9 cellular contexts compared by ENCODE assay signal in the genomic region with DNA sequence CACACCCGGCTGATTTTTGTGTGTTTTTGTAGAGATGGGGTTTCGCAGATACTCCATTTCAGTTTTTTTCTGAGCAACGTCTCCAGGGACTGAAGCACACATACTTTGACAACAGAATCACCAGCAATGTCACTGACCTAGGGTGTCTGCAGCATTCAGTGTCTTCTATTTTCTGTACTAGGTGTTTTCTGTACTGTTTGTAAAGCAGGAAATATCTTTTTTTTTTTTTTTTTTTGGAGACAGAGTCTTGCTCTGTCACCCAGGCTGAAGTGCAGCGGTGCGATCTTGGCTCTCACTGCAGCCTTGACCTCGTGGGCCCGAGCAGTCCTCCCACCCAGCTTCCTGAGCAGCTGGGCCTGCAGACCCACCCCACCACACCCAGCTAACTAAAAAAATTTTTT. TPM values are rescaled to one million over a fixed set of nuclear protein-coding genes. Genes with fewer than 3 reads are reported as not detected.
DNase-seq lines count a peak whose midpoint lies in the region; ATAC-seq, FAIRE-seq and TF ChIP-seq lines count a peak whose summit lies in the region.
"Had no signal": no experiment of that assay in that cellular context is flagged by ENCODE, and none has a peak within 500 bp of the region (broad histone marks: within the 10 kb centered on the region; RNA-seq: fewer than 3 reads in every experiment).

No MANE protein-coding gene starts in this region.

- peak; percentile 74 for ATAC-seq in GM21529 (IDR thresholded peaks at IDR 0.05; ENCODE audit: unreplicated experiment)
- peak; percentile 43 for ATAC-seq in activated CD8-positive, alpha-beta T cell treated with anti-CD3 and anti-CD28 coated beads, Interleukin-2, amount 10 ng/mL, durations not matched to agents 7 days and 5 days

- CTCF ChIA-PET in activated CD8-positive, alpha-beta T cell treated with anti-CD3 and anti-CD28 coated beads, Interleukin-2, amount 10 ng/mL, durations not matched to agents 7 days and 5 days (lab: Charles Lee): interaction anchor here (0.7 kb wide), 1 partner anchor 16 kb away, joined by 3 read pairs; no protein-coding TSS in a partner anchor

- TF ChIP-seq CTCF in GM12864 (IDR thresholded peaks at IDR 0.05; ENCODE audit: low read depth, low read length, missing control alignments) (no peak), mesothelial cell of epicardium (IDR thresholded peaks at IDR 0.05; ENCODE audit: unreplicated experiment) (no peak), BE2C (IDR thresholded peaks at IDR 0.05; ENCODE audit: low read depth, low read length) (no peak)

- intact Hi-C loops in posterior vena cava (cut with DNase I): loop anchor here in 1 of 2 donors (10.0 kb wide), 1 partner anchor 48 kb away; no protein-coding TSS in a partner anchor

- no peaks in the 10 kb centered on the region for H3K27me3 Mint-ChIP-seq in activated CD8-positive, alpha-beta T cell treated with anti-CD3 and anti-CD28 coated beads, Interleukin-2, amount 10 ng/mL, durations not matched to agents 7 days and 5 days (ENCODE audit: low read depth)
- H3K27me3 Mint-ChIP-seq in mesothelial cell of epicardium (ENCODE audit: low read depth): no peaks in the 10 kb centered on the region

- peaks cover 31% of the 10 kb centered on the region for H3K36me3 Mint-ChIP-seq in activated CD8-positive, alpha-beta T cell treated with anti-CD3 and anti-CD28 coated beads, Interleukin-2, amount 10 ng/mL, durations not matched to agents 7 days and 5 days (ENCODE audit: low read depth)
- H3K36me3 Mint-ChIP-seq in mesothelial cell of epicardium: peaks cover 13% of the 10 kb centered on the region

- H3K4me3 ChIP-seq in GM12864 (ENCODE audit: low read depth, low read length) (peak overlapping the region; percentile 19; the same call in 1 of the 2 replicates), BE2C (ENCODE audit: low read depth, low read length) (no peak overlapping the region)
- H3K4me3 ChIP-seq: PC-9 had no signal

- POLR2A ChIA-PET in activated CD8-positive, alpha-beta T cell treated with anti-CD3 and anti-CD28 coated beads, Interleukin-2, amount 10 ng/mL, durations not matched to agents 7 days and 5 days (lab: Charles Lee): interaction anchor here (0.7 to 2.0 kb wide), 2 partner anchors 10 to 39 kb away, joined by 4 read pairs; no protein-coding TSS in a partner anchor

- H3K27me3 ChIP-seq in BE2C: no peaks in the 10 kb centered on the region

- H3K4me3 Mint-ChIP-seq in activated CD8-positive, alpha-beta T cell treated with anti-CD3 and anti-CD28 coated beads, Interleukin-2, amount 10 ng/mL, durations not matched to agents 7 days and 5 days: peak overlapping the region; percentile 45
- H3K4me3 Mint-ChIP-seq in mesothelial cell of epicardium: no peak overlapping the region

- H3K4me1 ChIP-seq in BE2C: no peaks in the 10 kb centered on the region

- H3K27ac Mint-ChIP-seq in activated CD8-positive, alpha-beta T cell treated with anti-CD3 and anti-CD28 coated beads, Interleukin-2, amount 10 ng/mL, durations not matched to agents 7 days and 5 days: peak overlapping the region; percentile 74
- peak overlapping the region; percentile 25 for H3K27ac Mint-ChIP-seq in mesothelial cell of epicardium

- H3K9me3 ChIP-seq in BE2C: no peaks in the 10 kb centered on the region

- peak; percentile 63 for DNase-seq in GM12864 (ENCODE audit: low read depth)
- no peak for DNase-seq in activated CD8-positive, alpha-beta T cell treated with anti-CD3 and anti-CD28 coated beads, Interleukin-2, amount 10 ng/mL, durations not matched to agents 7 days and 5 days
- no peak for DNase-seq in mesothelial cell of epicardium (ENCODE audit: low spot score in 2 of 2, unreplicated experiment in 2 of 2)
- DNase-seq in HTR-8/SVneo (ENCODE audit: insufficient read length, low spot score): no peak
- no peak for DNase-seq in cerebellum (ENCODE audit: low spot score)
- DNase-seq in posterior vena cava (ENCODE audit: low spot score): no peak
- no peak for DNase-seq in BE2C

- peaks cover 51% of the 10 kb centered on the region for H3K4me1 Mint-ChIP-seq in activated CD8-positive, alpha-beta T cell treated with anti-CD3 and anti-CD28 coated beads, Interleukin-2, amount 10 ng/mL, durations not matched to agents 7 days and 5 days (ENCODE audit: low read depth)
- peaks cover 31% of the 10 kb centered on the region for H3K4me1 Mint-ChIP-seq in mesothelial cell of epicardium

- peaks cover 6% of the 10 kb centered on the region; the same call in 1 of the 2 replicates for H3K36me3 ChIP-seq in BE2C

- no peaks in the 10 kb centered on the region for H3K9me3 Mint-ChIP-seq in activated CD8-positive, alpha-beta T cell treated with anti-CD3 and anti-CD28 coated beads, Interleukin-2, amount 10 ng/mL, durations not matched to agents 7 days and 5 days (ENCODE audit: insufficient read depth)
- H3K9me3 Mint-ChIP-seq in mesothelial cell of epicardium: peaks cover 5% of the 10 kb centered on the region

- FAIRE-seq in HTR-8/SVneo (lab: Jason Lieb, UNC): no peak

RNA-seq across cellular contexts. Expression of a gene that starts 8.8 kb away (rescaled TPM):
- 100 to 1,000 TPM; 252 to 255 TPM for total RNA-seq in activated CD8-positive, alpha-beta T cell treated with anti-CD3 and anti-CD28 coated beads, Interleukin-2, amount 10 ng/mL, durations not matched to agents 7 days and 5 days
- total RNA-seq in mesothelial cell of epicardium: 277 to 297 TPM (median 287 TPM) in 3 replicates
- 201 TPM for total RNA-seq in cerebellum
- 100 to 1,000 TPM; 297 to 327 TPM for total RNA-seq in posterior vena cava
- polyA plus RNA-seq in BE2C (2012; ENCODE audit: insufficient read depth, insufficient read length, low read depth): 184 TPM

RNA-seq across cellular contexts. Expression of a gene that starts 59.6 kb away (rescaled TPM):
- 10 to 100 TPM; 88.2 to 93.0 TPM for total RNA-seq in activated CD8-positive, alpha-beta T cell treated with anti-CD3 and anti-CD28 coated beads, Interleukin-2, amount 10 ng/mL, durations not matched to agents 7 days and 5 days
- 72.9 to 79.0 TPM (median 76.7 TPM) in 3 replicates for total RNA-seq in mesothelial cell of epicardium
- 31.2 TPM for total RNA-seq in cerebellum
- 10 to 100 TPM; 47.8 to 52.4 TPM for total RNA-seq in posterior vena cava
- 35.4 TPM for polyA plus RNA-seq in BE2C (2012; ENCODE audit: insufficient read depth, insufficient read length, low read depth)
